ENCODE assay signal across 9 cellular contexts in genomic region chr10:132592790-132593788, GRCh38. TPM values are rescaled to one million over a fixed set of nuclear protein-coding genes. Genes with fewer than 3 reads are reported as not detected.
DNase-seq lines count a peak whose midpoint lies in the region; ATAC-seq and TF ChIP-seq lines count a peak whose summit lies in the region.
"Had no signal": no experiment of that assay in that cellular context is flagged by ENCODE, and none has a peak within 500 bp of the region (broad histone marks: within the 10 kb centered on the region; RNA-seq: fewer than 3 reads in every experiment).

No MANE protein-coding gene starts in this region.

- in situ Hi-C loops in Panc1 (cut with HindIII; ENCODE audit: low pct_unique_long_range_greater_than_20kb, low sequenced_read_pairs) (no loop called here), mammary epithelial cell (cut with MboI; ENCODE audit: low sequenced_read_pairs in 2 of 2) (no loop called here)

- H3K4me2 ChIP-seq in mammary epithelial cell (ENCODE audit: insufficient read depth, low read depth, low read length) (no peak overlapping the region), neuronal stem cell (ENCODE audit: insufficient read depth, low read length, poor library complexity, severe bottlenecking) (no peak overlapping the region)

- H3K36me3 ChIP-seq in Panc1 (ENCODE audit: control insufficient read depth, insufficient read depth, low read length) (no peaks in the 10 kb centered on the region), muscle layer of duodenum (ENCODE audit: control insufficient read depth in 1 of 2, insufficient read depth in 2 of 2, low read length in 2 of 2) (no peaks in the 10 kb centered on the region), mammary epithelial cell (ENCODE audit: insufficient read depth, low read length) (no peaks in the 10 kb centered on the region), neuronal stem cell (replicated peaks in 1 of 2; ENCODE audit: control insufficient read depth in 2 of 2, insufficient read depth in 2 of 2, low read length in 2 of 2) (no peaks in the 10 kb centered on the region)

- ATAC-seq in GM18861 (IDR thresholded peaks at IDR 0.05; ENCODE audit: unreplicated experiment): peak; percentile 57
- ATAC-seq in HG02571 (IDR thresholded peaks at IDR 0.05; ENCODE audit: unreplicated experiment): peak; percentile 74
- ATAC-seq in Panc1: 0 out of 2 replicates have a peak, but pooled peaks have one; percentile 12

- intact Hi-C loops in Panc1 (cut with micrococcal nuclease; ENCODE audit: unreplicated experiment) (no loop called here), mammary epithelial cell (cut with micrococcal nuclease) (no loop called here)

- H4K8ac ChIP-seq in neuronal stem cell (ENCODE audit: low read depth, low read length): no peak overlapping the region

- DNase-seq in Panc1 (ENCODE audit: low read depth, low spot score) (no peak), hypothalamus (lab: John Stamatoyannopoulos, UW) (no peak), NCI-H526 (lab: John Stamatoyannopoulos, UW) (no peak), mammary epithelial cell (no peak), neuronal stem cell (ENCODE audit: low spot score) (no peak)

- H3K4me3 ChIP-seq in Panc1 (ENCODE audit: low read depth in 2 of 2, low read length in 2 of 2): no peak overlapping the region
- H3K4me3 ChIP-seq in muscle layer of duodenum (ENCODE audit: low read depth in 1 of 2, low read length in 2 of 2): no peak overlapping the region
- no peak overlapping the region for H3K4me3 ChIP-seq in mammary epithelial cell (replicated peaks in 1 of 3; ENCODE audit: insufficient read depth in 1 of 3, low read depth in 2 of 3, low read length in 3 of 3)
- H3K4me3 ChIP-seq in neuronal stem cell (ENCODE audit: low read length in 2 of 2): peak overlapping the region in 1 of 2 donors; percentile 30
- H3K4me3 ChIP-seq: dorsolateral prefrontal cortex had no signal

- H2AFZ ChIP-seq in mammary epithelial cell (ENCODE audit: low read depth, low read length) (no peak overlapping the region), neuronal stem cell (ENCODE audit: low read length) (no peak overlapping the region)

- H3K27me3 ChIP-seq in Panc1 (ENCODE audit: control insufficient read depth, insufficient read depth, low read length): no peaks in the 10 kb centered on the region
- no peaks in the 10 kb centered on the region for H3K27me3 ChIP-seq in muscle layer of duodenum (ENCODE audit: low read depth, low read length)
- no peaks in the 10 kb centered on the region for H3K27me3 ChIP-seq in mammary epithelial cell (ENCODE audit: insufficient read depth, low read length)
- no peaks in the 10 kb centered on the region for H3K27me3 ChIP-seq in neuronal stem cell (ENCODE audit: control insufficient read depth in 3 of 3, insufficient read depth in 3 of 3, low read depth in 1 of 3, low read length in 3 of 3)
- H3K27me3 ChIP-seq: dorsolateral prefrontal cortex had no signal

- H3K27ac ChIP-seq in Panc1 (ENCODE audit: low read length) (no peak overlapping the region), muscle layer of duodenum (ENCODE audit: low read length) (peak overlapping the region; percentile 29), mammary epithelial cell (ENCODE audit: insufficient read depth, low read depth, low read length) (no peak overlapping the region), neuronal stem cell (replicated peaks; ENCODE audit: low read length) (no peak overlapping the region)
- H3K27ac ChIP-seq: dorsolateral prefrontal cortex had no signal

- H2BK5ac ChIP-seq in neuronal stem cell (ENCODE audit: low read length): no peak overlapping the region

- peaks cover 15% of the 10 kb centered on the region for H3K79me1 ChIP-seq in neuronal stem cell (ENCODE audit: low read depth, low read length)

- H3K9me3 ChIP-seq in Panc1 (ENCODE audit: control insufficient read depth, insufficient read depth, low read depth, low read length) (no peaks in the 10 kb centered on the region), muscle layer of duodenum (ENCODE audit: control insufficient read depth in 1 of 2, low read length in 2 of 2) (no peaks in the 10 kb centered on the region), mammary epithelial cell (replicated peaks; ENCODE audit: insufficient read depth, low read length) (no peaks in the 10 kb centered on the region), neuronal stem cell (replicated peaks in 1 of 2; ENCODE audit: control insufficient read depth in 2 of 2, insufficient read depth in 1 of 2, low read depth in 1 of 2, low read length in 2 of 2) (peaks cover 2 to 9% of the 10 kb centered on the region in 2 donors)

- CTCF ChIA-PET in Panc1 (lab: Charles Lee) (no interaction called here), mammary epithelial cell (lab: Charles Lee; ENCODE audit: low non-redundant PET) (no interaction called here)

- POLR2A ChIA-PET in Panc1 (lab: Charles Lee): no interaction called here

- H3K79me2 ChIP-seq in mammary epithelial cell (ENCODE audit: insufficient read depth, low read length): peaks cover 72% of the 10 kb centered on the region

- peaks cover 23% of the 10 kb centered on the region for H3K4me1 ChIP-seq in Panc1 (ENCODE audit: control insufficient read depth, insufficient read depth, low read length)
- peaks cover 28 to 85% of the 10 kb centered on the region in 2 donors for H3K4me1 ChIP-seq in muscle layer of duodenum (ENCODE audit: control insufficient read depth in 1 of 2, insufficient read depth in 2 of 2, low read length in 2 of 2)
- H3K4me1 ChIP-seq in mammary epithelial cell (ENCODE audit: insufficient read depth, low read length): peaks cover 18% of the 10 kb centered on the region
- peaks cover 6 to 15% of the 10 kb centered on the region in 2 donors for H3K4me1 ChIP-seq in neuronal stem cell (ENCODE audit: control insufficient read depth in 2 of 2, insufficient read depth in 1 of 2, low read depth in 1 of 2, low read length in 2 of 2)

- H3K4ac ChIP-seq in neuronal stem cell (ENCODE audit: low read length): no peak overlapping the region

- H3K14ac ChIP-seq in neuronal stem cell (ENCODE audit: low read length): no peak overlapping the region

- H3K23ac ChIP-seq in neuronal stem cell (ENCODE audit: low read depth, low read length, poor library complexity): no peak overlapping the region

- BruUV-seq in Panc1 (replicated peaks; lab: Mats Ljungman, UMichigan): no TSS peak
- BruUV-seq in mammary epithelial cell (replicated peaks; lab: Mats Ljungman, UMichigan): no TSS peak

- H4K20me1 ChIP-seq in mammary epithelial cell (ENCODE audit: insufficient read depth, low read length): no peaks in the 10 kb centered on the region

- H3K9ac ChIP-seq in mammary epithelial cell (ENCODE audit: insufficient read depth, low read length) (no peak overlapping the region), neuronal stem cell (ENCODE audit: low read depth, low read length, poor library complexity) (no peak overlapping the region)

- no peak overlapping the region for H2AK5ac ChIP-seq in neuronal stem cell (ENCODE audit: low read depth, low read length)

- dilution Hi-C loops in mammary epithelial cell (cut with HindIII; ENCODE audit: low sequenced_read_pairs): no loop called here

- H2BK120ac ChIP-seq in neuronal stem cell (ENCODE audit: low read depth, low read length): no peak overlapping the region

- no peak overlapping the region for H3K18ac ChIP-seq in neuronal stem cell (ENCODE audit: low read length)

- no peak overlapping the region for H2BK15ac ChIP-seq in neuronal stem cell (ENCODE audit: low read length)

- H2BK12ac ChIP-seq in neuronal stem cell (ENCODE audit: low read length): no peak overlapping the region

- no peak for TF ChIP-seq CTCF in Panc1 (IDR thresholded peaks at IDR 0.05)
- TF ChIP-seq CTCF in mammary epithelial cell (conservative IDR thresholded peaks at IDR 0.05 in 1 of 2, IDR thresholded peaks at IDR 0.05 in 1 of 2; ENCODE audit: extremely low read depth in 1 of 2, insufficient read depth in 1 of 2, low read depth in 1 of 2, low read length in 2 of 2): no peak

- WGBS in mammary epithelial cell (ENCODE audit: low coverage, missing lambda C conversion rate): 96% methylated on average over 17 of the region's 17 CpGs
- WGBS in neuronal stem cell (ENCODE audit: extremely low coverage in 2 of 2, insufficient read length in 2 of 2, insufficient replicate concordance in 1 of 2), 2 donors: no CpG with 5 or more reads among the region's 17 CpGs

- H4K91ac ChIP-seq in neuronal stem cell (ENCODE audit: low read depth, low read length, poor library complexity): no peak overlapping the region

RNA-seq across cellular contexts. Expression of gene INPP5A, which starts 55.5 kb away (rescaled TPM):
- total RNA-seq in Panc1 (2021; ENCODE audit: unreplicated experiment): 60.0 TPM
- 78.4 TPM for polyA plus RNA-seq in Panc1 (2012; ENCODE audit: insufficient read length)
- total RNA-seq in mammary epithelial cell: 10 to 100 TPM; 18.0 to 18.7 TPM
- 17.3 TPM for polyA plus RNA-seq in mammary epithelial cell
- polyA minus RNA-seq in mammary epithelial cell: 18.8 TPM
- 13.4 TPM for polyA plus RNA-seq in neuronal stem cell (2013, experiment 1 of 2)
- 13.7 TPM for polyA plus RNA-seq in neuronal stem cell (2013, experiment 2 of 2)

Comparison
In these comparisons a context has a peak if more than half of its experiments do, and no peak if none do; other contexts are left out.
1. ATAC-seq: peak in every context shown above with its lines; median percentile 74 in HG02571; 57 in GM18861; 12 in Panc1.